ENCODE assay signal across 31 cellular contexts in genomic region chr16:20310421-20311395, GRCh38. TPM values are rescaled to one million over a fixed set of nuclear protein-coding genes. Genes with fewer than 3 reads are reported as not detected.
"Had no signal": no experiment of that assay in that cellular context is flagged by ENCODE, and none has a peak within 500 bp of the region (broad histone marks: within the 10 kb centered on the region; RNA-seq: fewer than 3 reads in every experiment).

No MANE protein-coding gene starts in this region.

- H3K36me3 ChIP-seq: esophagus squamous epithelium, gastroesophageal sphincter, WERI-Rb-1 had no signal

- DNase-seq: activated B cell treated with CpG ODN at 0.5 μM for 24 hours; activated CD4-positive, alpha-beta T cell treated with anti-CD3 and anti-CD28 coated beads for 48 hours; activated CD4-positive, alpha-beta T cell treated with anti-CD3 and anti-CD28 coated beads, Interleukin-2, amount 50 U/mL, for 1 hour; activated CD4-positive, alpha-beta T cell treated with anti-CD3 and anti-CD28 coated beads, Interleukin-2, amount 50 U/mL, for 48 hours; activated CD8-positive, alpha-beta memory T cell treated with anti-CD3 and anti-CD28 coated beads for 24 hours; activated CD8-positive, alpha-beta T cell treated with anti-CD3 and anti-CD28 coated beads for 36 hours; activated effector memory CD4-positive, alpha-beta T cell treated with Interleukin-2 at 50 U/mL for 16 hours; activated gamma-delta T cell treated with Interleukin-2 at 50 U/mL for 16 hours; activated naive CD4-positive, alpha-beta T cell treated with anti-CD3 and anti-CD28 coated beads, Interleukin-2, amount 50 U/mL, for 16 hours; activated naive CD4-positive, alpha-beta T cell treated with Interleukin-2 at 50 U/mL for 16 hours; activated T-cell treated with anti-CD3 and anti-CD28 coated beads, Interleukin-2, amount 50 U/mL, for 4 hours; amniotic stem cell; anterior cingulate cortex; caudate nucleus; effector CD8-positive, alpha-beta T cell; esophagus squamous epithelium; foreskin melanocyte; T-helper 2 cell; WERI-Rb-1 had no signal

- H3K27ac ChIP-seq: epithelial cell of prostate, esophagus squamous epithelium, gastroesophageal sphincter, WERI-Rb-1 had no signal

- ATAC-seq: activated CD4-positive, CD25-positive, alpha-beta regulatory T cell treated with anti-CD3 and anti-CD28 coated beads, Interleukin-2, amount 50 U/mL, for 24 hours; activated CD8-positive, alpha-beta T cell treated with anti-CD3 and anti-CD28 coated beads for 36 hours; activated T-cell treated with anti-CD3 and anti-CD28 coated beads, Interleukin-2, amount 50 U/mL, for 4 hours; activated T-helper 17 cell treated with anti-CD3 and anti-CD28 coated beads, Interleukin-2, amount 50 U/mL, for 72 hours; gastroesophageal sphincter had no signal

- H3K4me3 ChIP-seq: esophagus squamous epithelium, gastroesophageal sphincter had no signal

- H3K9me3 ChIP-seq: esophagus squamous epithelium, gastroesophageal sphincter had no signal

- H3K4me1 ChIP-seq: esophagus squamous epithelium, gastroesophageal sphincter had no signal

RNA-seq across cellular contexts. Expression of gene GP2, which starts 16.6 kb away (rescaled TPM):
- total RNA-seq: activated B cell treated with CpG ODN at 0.5 μM for 24 hours; activated CD8-positive, alpha-beta T cell treated with anti-CD3 and anti-CD28 coated beads for 36 hours; activated T-helper 17 cell treated with anti-CD3 and anti-CD28 coated beads, Interleukin-2, amount 50 U/mL, for 72 hours; astrocyte; chondrocyte; dermis microvascular lymphatic vessel endothelial cell; endothelial cell of umbilical vein; esophagus squamous epithelium; fibroblast of lung; fibroblast of villous mesenchyme; glomerular endothelial cell; T-helper 1 cell treated with Interleukin-12 subunit alpha and Interleukin-12 subunit beta and Interleukin-4 antibody, amounts not matched to agents 30 ng/mL and 1 ng/mL, for 36 hours had no signal

RNA-seq across cellular contexts. Expression of gene UMOD, which starts 41.8 kb away (rescaled TPM):
- total RNA-seq: activated B cell treated with CpG ODN at 0.5 μM for 24 hours; activated CD8-positive, alpha-beta T cell treated with anti-CD3 and anti-CD28 coated beads for 36 hours; activated T-cell treated with anti-CD3 and anti-CD28 coated beads, Interleukin-2, amount 50 U/mL, for 4 hours; activated T-helper 17 cell treated with anti-CD3 and anti-CD28 coated beads, Interleukin-2, amount 50 U/mL, for 72 hours; astrocyte; chondrocyte; dermis microvascular lymphatic vessel endothelial cell; endothelial cell of umbilical vein; esophagus squamous epithelium; fibroblast of lung; fibroblast of villous mesenchyme; gastroesophageal sphincter; glomerular endothelial cell; T-helper 1 cell treated with Interleukin-12 subunit alpha and Interleukin-12 subunit beta and Interleukin-4 antibody, amounts not matched to agents 30 ng/mL and 1 ng/mL, for 36 hours had no signal
